In the genomic region with DNA sequence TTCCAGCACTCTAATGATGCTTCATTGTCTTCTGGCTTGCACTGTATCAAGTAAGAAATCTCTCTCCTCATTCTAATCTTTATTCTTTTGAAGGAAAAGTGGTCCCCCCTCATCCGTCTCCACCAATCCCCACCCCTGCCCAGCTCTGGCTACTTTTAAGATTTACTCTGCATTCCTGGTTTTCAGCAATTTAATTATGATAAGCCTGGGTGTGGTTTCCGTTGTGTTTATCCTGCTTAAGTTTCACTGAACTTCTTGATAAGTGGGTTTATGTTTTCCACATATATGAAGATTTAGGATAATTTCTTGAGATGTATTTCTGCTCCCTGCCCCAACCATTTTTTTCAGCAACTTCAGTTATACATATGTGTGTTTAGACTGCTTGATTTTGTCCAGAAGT, we compare ENCODE assay signal across 16 cellular contexts. TPM values are rescaled to one million over a fixed set of nuclear protein-coding genes. Genes with fewer than 3 reads are reported as not detected.
A peak's percentile ranks its signal among the peaks of the same experiment; 100 is the strongest.
DNase-seq lines count a peak whose midpoint lies in the region; ATAC-seq and TF ChIP-seq lines count a peak whose summit lies in the region.
"Had no signal": no experiment of that assay in that cellular context is flagged by ENCODE, and none has a peak within 500 bp of the region (broad histone marks: within the 10 kb centered on the region; RNA-seq: fewer than 3 reads in every experiment).

No MANE protein-coding gene starts in this region.

- CTCF ChIA-PET in A673 (lab: Charles Lee) = no interaction called here

- intact Hi-C loops in A673 (cut with micrococcal nuclease; ENCODE audit: unreplicated experiment) = no loop called here

- POLR2A ChIA-PET in A673 (lab: Charles Lee; ENCODE audit: low non-redundant PET) = no interaction called here

- no peak for ATAC-seq in central memory CD8-positive, alpha-beta T cell (replicated peaks; ENCODE audit: extremely low read depth, poor library complexity, severe bottlenecking)
- ATAC-seq in memory B cell (ENCODE audit: low read depth) (no peak), GM19452 (IDR thresholded peaks at IDR 0.05; ENCODE audit: unreplicated experiment) (no peak)
- ATAC-seq in stimulated activated effector memory CD8-positive, alpha-beta T cell treated with anti-CD3 and anti-CD28 coated beads, Interleukin-12 subunit alpha, Interleukin-12 subunit beta, amount 100 ng/mL, for 72 hours = no peak

- in situ Hi-C loops in GM13976 (cut with MboI; ENCODE audit: low sequenced_read_pairs, unreplicated experiment) = no loop called here

- no peak overlapping the region for H3K4me3 ChIP-seq in A673 (ENCODE audit: low read depth, low read length, poor library complexity, severe bottlenecking)

- DNase-seq in A673 (ENCODE audit: low spot score) (peak; percentile 63), memory B cell (ENCODE audit: low spot score in 2 of 2) (no peak), GM13976 (ENCODE audit: low spot score) (no peak), amniotic stem cell (lab: John Stamatoyannopoulos, UW) (no peak)
- no peak for DNase-seq in central memory CD8-positive, alpha-beta T cell (ENCODE audit: low spot score in 2 of 2)
- DNase-seq in stimulated activated effector memory CD8-positive, alpha-beta T cell treated with anti-CD3 and anti-CD28 coated beads, Interleukin-12 subunit alpha, Interleukin-12 subunit beta, amount 100 ng/mL, for 72 hours (ENCODE audit: low spot score in 2 of 2) = no peak
- DNase-seq: 8988T; C1 segment of cervical spinal cord; CD4-positive, alpha-beta T cell; DMS153; DMS79 treated with DMSO at 0.1 percent for 48 hours; EL; HCEC 1CT; HFFc6 had no signal

- H3K27me3 ChIP-seq in A673 (replicated peaks; ENCODE audit: insufficient read depth, low read depth, low read length, poor library complexity) = no peaks in the 10 kb centered on the region

- peaks cover 14% of the 10 kb centered on the region for H3K36me3 ChIP-seq in A673 (ENCODE audit: insufficient read depth, low read length, poor library complexity, severe bottlenecking)

- peaks cover 42% of the 10 kb centered on the region for H3K4me1 Mint-ChIP-seq in central memory CD8-positive, alpha-beta T cell
- peaks cover 14% of the 10 kb centered on the region for H3K4me1 Mint-ChIP-seq in memory B cell
- peaks cover 32% of the 10 kb centered on the region for H3K4me1 Mint-ChIP-seq in stimulated activated effector memory CD8-positive, alpha-beta T cell treated with anti-CD3 and anti-CD28 coated beads, Interleukin-12 subunit alpha, Interleukin-12 subunit beta, amount 100 ng/mL, for 72 hours

- peaks cover 13% of the 10 kb centered on the region for H3K36me3 Mint-ChIP-seq in central memory CD8-positive, alpha-beta T cell (ENCODE audit: insufficient read depth)
- H3K36me3 Mint-ChIP-seq in memory B cell = peaks cover 58% of the 10 kb centered on the region
- H3K36me3 Mint-ChIP-seq in stimulated activated effector memory CD8-positive, alpha-beta T cell treated with anti-CD3 and anti-CD28 coated beads, Interleukin-12 subunit alpha, Interleukin-12 subunit beta, amount 100 ng/mL, for 72 hours = peaks cover 27% of the 10 kb centered on the region

- H3K4me1 ChIP-seq in A673 (ENCODE audit: insufficient read depth, low read length, poor library complexity, severe bottlenecking) = no peaks in the 10 kb centered on the region

- no peaks in the 10 kb centered on the region for H3K27me3 Mint-ChIP-seq in central memory CD8-positive, alpha-beta T cell
- H3K27me3 Mint-ChIP-seq in memory B cell = no peaks in the 10 kb centered on the region
- H3K27me3 Mint-ChIP-seq: B cell; CD4-positive, alpha-beta T cell had no signal

- no TSS peak for BruUV-seq in A673 (replicated peaks; lab: Mats Ljungman, UMichigan)

- no peak overlapping the region for H3K4me3 Mint-ChIP-seq in central memory CD8-positive, alpha-beta T cell
- no peak overlapping the region for H3K4me3 Mint-ChIP-seq in memory B cell
- H3K4me3 Mint-ChIP-seq in stimulated activated effector memory CD8-positive, alpha-beta T cell treated with anti-CD3 and anti-CD28 coated beads, Interleukin-12 subunit alpha, Interleukin-12 subunit beta, amount 100 ng/mL, for 72 hours = no peak overlapping the region
- H3K4me3 Mint-ChIP-seq: B cell; CD4-positive, alpha-beta T cell; HFFc6 had no signal

- H3K9me3 ChIP-seq in A673 (ENCODE audit: low read depth, low read length, poor library complexity, severe bottlenecking) = peaks cover 20% of the 10 kb centered on the region

- no peak overlapping the region for H3K27ac ChIP-seq in A673 (ENCODE audit: low read depth, low read length, poor library complexity, severe bottlenecking)

- TF ChIP-seq CTCF in A673 (conservative IDR thresholded peaks at IDR 0.05; ENCODE audit: low read depth, low read length) = no peak
- TF ChIP-seq CTCF in GM13976 (IDR thresholded peaks at IDR 0.05; ENCODE audit: borderline replicate concordance, control extremely low read depth, extremely low read depth, insufficient read depth, missing control alignments) = no peak

- H3K27ac Mint-ChIP-seq in central memory CD8-positive, alpha-beta T cell (ENCODE audit: low read depth) = peak overlapping the region; percentile 81
- peak overlapping the region; percentile 55 for H3K27ac Mint-ChIP-seq in memory B cell
- peak overlapping the region; percentile 71 for H3K27ac Mint-ChIP-seq in stimulated activated effector memory CD8-positive, alpha-beta T cell treated with anti-CD3 and anti-CD28 coated beads, Interleukin-12 subunit alpha, Interleukin-12 subunit beta, amount 100 ng/mL, for 72 hours
- H3K27ac Mint-ChIP-seq: B cell; CD4-positive, alpha-beta T cell; HFFc6 had no signal

- H3K9me3 Mint-ChIP-seq in central memory CD8-positive, alpha-beta T cell = peaks cover 8% of the 10 kb centered on the region
- peaks cover 21% of the 10 kb centered on the region for H3K9me3 Mint-ChIP-seq in memory B cell
- peaks cover 8% of the 10 kb centered on the region for H3K9me3 Mint-ChIP-seq in stimulated activated effector memory CD8-positive, alpha-beta T cell treated with anti-CD3 and anti-CD28 coated beads, Interleukin-12 subunit alpha, Interleukin-12 subunit beta, amount 100 ng/mL, for 72 hours

RNA-seq across cellular contexts. Expression of a gene that starts 46.5 kb away (rescaled TPM):
- 53.1 and 57.1 TPM in 2 replicates for total RNA-seq in A673 (2021)
